ENCODE assay signal across 9 cellular contexts in genomic region chrY:19816053-19816823, GRCh38.
A peak's percentile ranks its signal among the peaks of the same experiment; 100 is the strongest.
DNase-seq lines count a peak whose midpoint lies in the region; ATAC-seq and TF ChIP-seq lines count a peak whose summit lies in the region.
"Had no signal": no experiment of that assay in that cellular context is flagged by ENCODE, and none has a peak within 500 bp of the region (broad histone marks: within the 10 kb centered on the region; RNA-seq: fewer than 3 reads in every experiment).

No MANE protein-coding gene starts in this region.

- CTCF ChIA-PET in activated CD8-positive, alpha-beta T cell treated with anti-CD3 and anti-CD28 coated beads for 36 hours (lab: Charles Lee): no interaction called here

- no peak overlapping the region for H3K4me3 ChIP-seq in neutrophil (ENCODE audit: low read depth in 1 of 2, low read length in 1 of 2)
- H3K4me3 ChIP-seq: body of pancreas, smooth muscle cell had no signal

- H3K36me3 Mint-ChIP-seq in activated CD8-positive, alpha-beta T cell treated with anti-CD3 and anti-CD28 coated beads for 36 hours (ENCODE audit: low read depth): no peaks in the 10 kb centered on the region

- no peaks in the 10 kb centered on the region for H3K4me1 Mint-ChIP-seq in activated CD8-positive, alpha-beta T cell treated with anti-CD3 and anti-CD28 coated beads for 36 hours (ENCODE audit: low read depth)

- no peaks in the 10 kb centered on the region for H3K27me3 ChIP-seq in neutrophil
- H3K27me3 ChIP-seq: body of pancreas had no signal

- POLR2A ChIA-PET in activated CD8-positive, alpha-beta T cell treated with anti-CD3 and anti-CD28 coated beads for 36 hours (lab: Charles Lee): no interaction called here

- H3K9me3 ChIP-seq in neutrophil: no peaks in the 10 kb centered on the region
- H3K9me3 ChIP-seq: body of pancreas had no signal

- peak; percentile 65 for ATAC-seq in HG03139 (IDR thresholded peaks at IDR 0.05; ENCODE audit: unreplicated experiment)
- peak; percentile 20 for ATAC-seq in activated CD8-positive, alpha-beta T cell treated with anti-CD3 and anti-CD28 coated beads for 36 hours
- ATAC-seq: body of pancreas had no signal

- H3K4me1 ChIP-seq in neutrophil (ENCODE audit: control insufficient read depth in 1 of 2, insufficient read depth in 1 of 2, low read depth in 1 of 2, low read length in 1 of 2): peaks cover 0 to 4% of the 10 kb centered on the region in 2 experiments
- H3K4me1 ChIP-seq: body of pancreas had no signal

- no peaks in the 10 kb centered on the region for H3K9me3 Mint-ChIP-seq in activated CD8-positive, alpha-beta T cell treated with anti-CD3 and anti-CD28 coated beads for 36 hours

- H3K36me3 ChIP-seq in neutrophil: no peaks in the 10 kb centered on the region

- H3K27ac ChIP-seq in neutrophil: peak overlapping the region; percentile 18
- H3K27ac ChIP-seq: body of pancreas had no signal

- DNase-seq in GF-D8 (lab: John Stamatoyannopoulos, UW) (peak; percentile 25), HK-2 (ENCODE audit: unreplicated experiment) (no peak), NCI-H345 (lab: John Stamatoyannopoulos, UW) (no peak)
- peak; percentile 2 for DNase-seq in activated CD8-positive, alpha-beta T cell treated with anti-CD3 and anti-CD28 coated beads for 36 hours
- no peak for DNase-seq in NK-92 treated with Interleukin-12 subunit alpha and Interleukin-12 subunit beta, amount 100 ng/mL, for 24 hours (lab: John Stamatoyannopoulos, UW)

- H3K4me3 Mint-ChIP-seq in activated CD8-positive, alpha-beta T cell treated with anti-CD3 and anti-CD28 coated beads for 36 hours: peak overlapping the region; percentile 15

- no peak for TF ChIP-seq CTCF in activated CD8-positive, alpha-beta T cell treated with anti-CD3 and anti-CD28 coated beads for 36 hours (IDR thresholded peaks at IDR 0.05)
- TF ChIP-seq CTCF in neutrophil (IDR thresholded peaks at IDR 0.05): no peak

- no peak overlapping the region for H3K27ac Mint-ChIP-seq in activated CD8-positive, alpha-beta T cell treated with anti-CD3 and anti-CD28 coated beads for 36 hours

- intact Hi-C loops in activated CD8-positive, alpha-beta T cell treated with anti-CD3 and anti-CD28 coated beads for 36 hours (cut with micrococcal nuclease): no loop called here

- no peaks in the 10 kb centered on the region for H3K27me3 Mint-ChIP-seq in activated CD8-positive, alpha-beta T cell treated with anti-CD3 and anti-CD28 coated beads for 36 hours

Comparison
In these comparisons a context has a peak if more than half of its experiments do, and no peak if none do; other contexts are left out.
1. DNase-seq: peak in GF-D8 (single experiment) and activated CD8-positive, alpha-beta T cell treated with anti-CD3 and anti-CD28 coated beads for 36 hours (single experiment); none in HK-2 (single experiment), NK-92 treated with Interleukin-12 subunit alpha and Interleukin-12 subunit beta, amount 100 ng/mL, for 24 hours (single experiment) and NCI-H345 (single experiment).